27 cellular contexts compared by ENCODE assay signal in the genomic region with DNA sequence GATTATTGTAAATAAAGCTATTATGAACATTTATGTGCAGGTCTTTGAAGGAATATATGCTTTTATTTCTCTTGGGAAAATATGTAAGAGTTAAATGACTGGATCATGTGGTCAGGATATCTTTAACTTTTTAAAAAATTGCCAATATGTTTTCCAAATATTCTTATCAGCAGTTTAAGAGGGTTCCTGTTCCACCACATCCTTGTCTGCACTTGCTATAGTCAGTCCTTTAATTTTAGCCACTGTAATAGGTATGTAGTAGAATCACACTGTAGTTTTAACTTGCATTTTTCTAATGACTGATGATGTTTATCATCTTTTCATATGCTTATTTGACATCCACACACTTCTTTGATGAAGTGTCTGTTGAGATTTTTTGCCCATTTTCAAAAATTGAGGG.
"Had no signal": no experiment of that assay in that cellular context is flagged by ENCODE, and none has a peak within 500 bp of the region (broad histone marks: within the 10 kb centered on the region; RNA-seq: fewer than 3 reads in every experiment).

No MANE protein-coding gene starts in this region.

- H3K27me3 ChIP-seq: stomach, suprapubic skin, testis, thyroid gland, tibial artery, tibial nerve, transverse colon, upper lobe of left lung, upper lobe of right lung, uterus, vagina had no signal

- DNase-seq: stimulated activated CD4-positive, alpha-beta T cell treated with anti-CD3 and anti-CD28 coated beads, Interleukin-2, amount 100 ng/mL, for 48 hours; stimulated activated CD4-positive, alpha-beta T cell treated with anti-CD3 and anti-CD28 coated beads, Interleukin-4, amount 100 ng/mL, for 1 hour; stimulated activated CD4-positive, alpha-beta T cell treated with anti-CD3 and anti-CD28 coated beads, Interleukin-4, amount 100 ng/mL, for 24 hours; stimulated activated CD4-positive, alpha-beta T cell treated with anti-CD3 and anti-CD28 coated beads, Interleukin-4, amount 100 ng/mL, for 4 hours; stimulated activated CD8-positive, alpha-beta memory T cell treated with anti-CD3 and anti-CD28 coated beads, Interleukin-4, amount 100 ng/mL, for 48 hours; stimulated activated naive B cell treated with anti-CD40 and anti-IgM and Interleukin-4, amounts not matched to agents 10 μg/mL and 1 μg/mL and 100 μg/mL, for 72 hours; stimulated activated naive CD4-positive, alpha-beta T cell; stimulated activated naive CD4-positive, alpha-beta T cell treated with Interleukin-2 at 50 U/mL for 16 hours; stimulated activated naive CD8-positive, alpha-beta T cell treated with anti-CD3 and anti-CD28 coated beads, Interleukin-15, amount 100 ng/mL, for 72 hours; stimulated activated naive CD8-positive, alpha-beta T cell treated with anti-CD3 and anti-CD28 coated beads, Interleukin-15, Interleukin-2, amounts not matched to agents 100 U/mL and 50 U/mL, for 24 hours; stomach; substantia nigra; testis; thyroid gland; tibial artery; transverse colon; trophoblast cell; upper lobe of left lung; upper lobe of right lung; uterus had no signal

- H3K27ac ChIP-seq: stomach, suprapubic skin, testis, thoracic aorta, thyroid gland, tibial artery, tibial nerve, transverse colon, upper lobe of left lung, upper lobe of right lung, uterus, vagina had no signal

- H3K9me3 ChIP-seq: stomach, suprapubic skin, testis, thoracic aorta, thyroid gland, tibial artery, tibial nerve, transverse colon, upper lobe of left lung, upper lobe of right lung, uterus, vagina had no signal

- H3K4me3 ChIP-seq: stomach, suprapubic skin, testis, thoracic aorta, thyroid gland, tibial artery, tibial nerve, transverse colon, upper lobe of left lung, upper lobe of right lung, uterus, vagina had no signal

- ATAC-seq: stimulated activated effector memory CD8-positive, alpha-beta T cell treated with anti-CD3 and anti-CD28 coated beads, Interleukin-12 subunit alpha, Interleukin-12 subunit beta, amount 100 ng/mL, for 72 hours; stimulated activated memory B cell treated with anti-CD40 and anti-IgM and Interleukin-4, amounts not matched to agents 10 μg/mL and 1 μg/mL and 100 μg/mL, for 72 hours; stimulated activated naive B cell treated with anti-CD40 and anti-IgM and Interleukin-4, amounts not matched to agents 10 μg/mL and 1 μg/mL and 100 μg/mL, for 72 hours; stimulated activated naive CD8-positive, alpha-beta T cell treated with anti-CD3 and anti-CD28 coated beads, Interleukin-15, amount 100 ng/mL, for 72 hours; stimulated activated naive CD8-positive, alpha-beta T cell treated with anti-CD3 and anti-CD28 coated beads, Interleukin-15, Interleukin-2, amounts not matched to agents 100 U/mL and 50 U/mL, for 24 hours; upper lobe of right lung had no signal

- FAIRE-seq: urothelium cell line had no signal

- H3K36me3 ChIP-seq: stomach, suprapubic skin, thoracic aorta, thyroid gland, tibial artery, tibial nerve, transverse colon, upper lobe of left lung, upper lobe of right lung, uterus, vagina had no signal

- H3K4me1 ChIP-seq: stomach, suprapubic skin, testis, thyroid gland, tibial artery, tibial nerve, transverse colon, upper lobe of left lung, upper lobe of right lung, uterus, vagina had no signal
